In genomic region chr15:58037902-58038301, GRCh38 we compare ENCODE assay signal across 17 cellular contexts. TPM values are rescaled to one million over a fixed set of nuclear protein-coding genes. Genes with fewer than 3 reads are reported as not detected.
DNase-seq lines count a peak whose midpoint lies in the region; ATAC-seq, FAIRE-seq and TF ChIP-seq lines count a peak whose summit lies in the region.
"Had no signal": no experiment of that assay in that cellular context is flagged by ENCODE, and none has a peak within 500 bp of the region (broad histone marks: within the 10 kb centered on the region; RNA-seq: fewer than 3 reads in every experiment).

No MANE protein-coding gene starts in this region.

- H3F3A ChIP-seq in smooth muscle cell (ENCODE audit: low read depth), result peaks cover 7% of the 10 kb centered on the region

- H3K27me3 Mint-ChIP-seq in MCF 10A (ENCODE audit: insufficient read depth, unreplicated experiment), result no peaks in the 10 kb centered on the region

- TF ChIP-seq POLR2A in breast epithelium (IDR thresholded peaks at IDR 0.05), result no peak

- BruUV-seq in MCF 10A (replicated peaks; lab: Mats Ljungman, UMichigan), result no TSS peak

- no peak for DNase-seq in MCF 10A (ENCODE audit: unreplicated experiment)
- DNase-seq in breast epithelium (ENCODE audit: low spot score in 2 of 2), result no peak
- no peak for DNase-seq in RWPE2 (ENCODE audit: low spot score)
- no peak for DNase-seq in epithelial cell of prostate (ENCODE audit: low read depth, low spot score)
- no peak for DNase-seq in smooth muscle cell (lab: John Stamatoyannopoulos, UW; ENCODE audit: unreplicated experiment)
- no peak for DNase-seq in GOT3 (lab: John Stamatoyannopoulos, UW)
- no peak for DNase-seq in frontal cortex (ENCODE audit: low spot score in 2 of 2)
- DNase-seq: 8988T; Caco-2; CD4-positive, CD25-positive, alpha-beta regulatory T cell; H7; NK-92 treated with Interleukin-12 subunit alpha and Interleukin-12 subunit beta, amount 100 ng/mL, for 24 hours; SIG-M5 had no signal

- no peak for TF ChIP-seq CTCF in MCF 10A (IDR thresholded peaks at IDR 0.05; ENCODE audit: unreplicated experiment)
- no peak for TF ChIP-seq CTCF in breast epithelium (IDR thresholded peaks at IDR 0.05)
- no peak for TF ChIP-seq CTCF in RWPE2 (IDR thresholded peaks at IDR 0.05; ENCODE audit: poor library complexity, severe bottlenecking)
- TF ChIP-seq CTCF in smooth muscle cell (IDR thresholded peaks at IDR 0.05; ENCODE audit: borderline replicate concordance, insufficient read depth, poor library complexity, severe bottlenecking), result no peak

- no peaks in the 10 kb centered on the region for H3K9me3 Mint-ChIP-seq in MCF 10A (ENCODE audit: unreplicated experiment)

- no peaks in the 10 kb centered on the region for H3K36me3 ChIP-seq in breast epithelium
- H3K36me3 ChIP-seq in RWPE2 (ENCODE audit: low read depth), result no peaks in the 10 kb centered on the region
- H3K36me3 ChIP-seq in smooth muscle cell (ENCODE audit: low read depth), result no peaks in the 10 kb centered on the region

- no peak overlapping the region for H3K4me3 Mint-ChIP-seq in MCF 10A (ENCODE audit: unreplicated experiment)
- H3K4me3 Mint-ChIP-seq: CD4-positive, CD25-positive, alpha-beta regulatory T cell had no signal

- no peaks in the 10 kb centered on the region for H3K27me3 ChIP-seq in breast epithelium
- no peaks in the 10 kb centered on the region for H3K27me3 ChIP-seq in RWPE2 (ENCODE audit: insufficient read depth, poor library complexity, severe bottlenecking)
- H3K27me3 ChIP-seq in smooth muscle cell (ENCODE audit: low read depth), result no peaks in the 10 kb centered on the region

- H3K9me3 ChIP-seq in breast epithelium (no peaks in the 10 kb centered on the region), RWPE2 (ENCODE audit: severe bottlenecking) (no peaks in the 10 kb centered on the region), smooth muscle cell (replicated peaks; ENCODE audit: low read depth) (no peaks in the 10 kb centered on the region)
- H3K9me3 ChIP-seq: Caco-2 had no signal

- H3K27ac Mint-ChIP-seq in MCF 10A (ENCODE audit: low read depth, unreplicated experiment), result peak overlapping the region; percentile 1
- H3K27ac Mint-ChIP-seq: CD4-positive, CD25-positive, alpha-beta regulatory T cell had no signal

- CTCF ChIA-PET in MCF 10A (lab: Yijun Ruan, JAX), result interaction anchor here (1.4 to 9.0 kb wide), 2 partner anchors 29 to 171 kb away, joined by 4 to 72 read pairs; partner anchors contain the start of gene ALDH1A2

- H3K4me1 ChIP-seq in breast epithelium (no peaks in the 10 kb centered on the region), RWPE2 (ENCODE audit: insufficient read depth, poor library complexity, severe bottlenecking) (peaks cover 46% of the 10 kb centered on the region), smooth muscle cell (ENCODE audit: low read depth) (no peaks in the 10 kb centered on the region)
- H3K4me1 ChIP-seq: Caco-2 had no signal

- peak overlapping the region; percentile 23 for H3K4me2 ChIP-seq in smooth muscle cell

- no peak overlapping the region for H3K4me3 ChIP-seq in breast epithelium
- H3K4me3 ChIP-seq in RWPE2 (ENCODE audit: severe bottlenecking), result no peak overlapping the region
- H3K4me3 ChIP-seq in smooth muscle cell, result no peak overlapping the region

- intact Hi-C loops in MCF 10A (cut with micrococcal nuclease) (no loop called here), breast epithelium (cut with DNase I; ENCODE audit: low total_unique reads) (no loop called here)

- ATAC-seq in RWPE2 (ENCODE audit: low read depth), result no peak
- ATAC-seq in HG03460 (IDR thresholded peaks at IDR 0.05; ENCODE audit: unreplicated experiment), result no peak
- ATAC-seq: SK-N-SH treated with all-trans-retinoic acid at 6 μM for 48 hours had no signal

- H3K9ac ChIP-seq in smooth muscle cell (ENCODE audit: low read depth), result no peak overlapping the region

- WGBS in smooth muscle cell (ENCODE audit: low lambda C conversion rate), result 24% methylated on average over 2 of the region's 2 CpGs

- POLR2A ChIA-PET in MCF 10A (lab: Yijun Ruan, JAX), result interaction anchor here (0.7 to 1.6 kb wide), 2 partner anchors 115 to 163 kb away, joined by 3 to 6 read pairs; no protein-coding TSS in a partner anchor

- H3K27ac ChIP-seq in breast epithelium (no peak overlapping the region), RWPE2 (ENCODE audit: poor library complexity, severe bottlenecking) (peak overlapping the region; percentile 91), epithelial cell of prostate (peak overlapping the region; percentile 68), smooth muscle cell (ENCODE audit: low read depth) (no peak overlapping the region)

- no peak for FAIRE-seq in frontal cortex (lab: Jason Lieb, UNC)

- no peaks in the 10 kb centered on the region for H3K79me2 ChIP-seq in smooth muscle cell (ENCODE audit: low read depth)

- H2AFZ ChIP-seq in smooth muscle cell (ENCODE audit: low read depth), result no peak overlapping the region

- H3K4me1 Mint-ChIP-seq in MCF 10A (ENCODE audit: insufficient read depth, unreplicated experiment), result peaks cover 37% of the 10 kb centered on the region
- H3K4me1 Mint-ChIP-seq: CD4-positive, CD25-positive, alpha-beta regulatory T cell had no signal

- no peaks in the 10 kb centered on the region for H3K36me3 Mint-ChIP-seq in MCF 10A (ENCODE audit: insufficient read depth, unreplicated experiment)
- H3K36me3 Mint-ChIP-seq: CD4-positive, CD25-positive, alpha-beta regulatory T cell had no signal

- H4K20me1 ChIP-seq in smooth muscle cell (ENCODE audit: low read depth), result no peaks in the 10 kb centered on the region

RNA-seq across cellular contexts. Expression of gene ALDH1A2, which starts 27.6 kb away (rescaled TPM):
- total RNA-seq in MCF 10A (2022) (1.2 and 1.3 TPM in 2 replicates), breast epithelium (10 to 100 TPM in 2 of 3 donors, 1 to 10 TPM in 1; 6.1 to 19.6 (median 11.1) TPM), smooth muscle cell (0.22 and 2.9 TPM in 2 replicates), frontal cortex (3.3 TPM)
- polyA plus RNA-seq in smooth muscle cell, result 0.49 TPM in 1 of 2 replicates, not detected in the other
- total RNA-seq: CD4-positive, CD25-positive, alpha-beta regulatory T cell; NCI-H460; OCI-LY7 had no signal
- polyA plus RNA-seq: CD4-positive, CD25-positive, alpha-beta regulatory T cell had no signal

Comparison
In these comparisons a context has a peak if more than half of its experiments do, and no peak if none do; other contexts are left out.
1. H3K27ac ChIP-seq: peak in RWPE2 (single experiment) and epithelial cell of prostate (single experiment); none in breast epithelium (0 of 2) and smooth muscle cell (single experiment).